Comparison of ENCODE assay signal across 13 cellular contexts in genomic region chrX:77742788-77743476, GRCh38. TPM values are rescaled to one million over a fixed set of nuclear protein-coding genes. Genes with fewer than 3 reads are reported as not detected.
DNase-seq lines count a peak whose midpoint lies in the region; ATAC-seq, FAIRE-seq and TF ChIP-seq lines count a peak whose summit lies in the region.
"Had no signal": no experiment of that assay in that cellular context is flagged by ENCODE, and none has a peak within 500 bp of the region (broad histone marks: within the 10 kb centered on the region; RNA-seq: fewer than 3 reads in every experiment).

No MANE protein-coding gene starts in this region.

- WGBS in esophagus muscularis mucosa: 52% methylated on average over 6 of the region's 7 CpGs

- H3K4me3 Mint-ChIP-seq in naive thymus-derived CD4-positive, alpha-beta T cell: peak overlapping the region in 3 of 10 donors; percentile 8 to 26 (median 22)
- H3K4me3 Mint-ChIP-seq: activated CD4-positive, alpha-beta T cell treated with anti-CD3 and anti-CD28 coated beads, Interleukin-2, amount 10 ng/mL, durations not matched to agents 24 days and 14 days had no signal

- peaks cover 0 to 5% (median 0%) of the 10 kb centered on the region in 5 donors for H3K36me3 Mint-ChIP-seq in naive thymus-derived CD4-positive, alpha-beta T cell

- TF ChIP-seq EP300 in esophagus muscularis mucosa (IDR thresholded peaks at IDR 0.05): no peak

- H3K27ac Mint-ChIP-seq in naive thymus-derived CD4-positive, alpha-beta T cell: peak overlapping the region in 8 of 9 donors; percentile 10 to 82 (median 59)
- H3K27ac Mint-ChIP-seq: activated CD4-positive, alpha-beta T cell treated with anti-CD3 and anti-CD28 coated beads, Interleukin-2, amount 10 ng/mL, durations not matched to agents 24 days and 14 days had no signal

- H3K9me3 Mint-ChIP-seq in naive thymus-derived CD4-positive, alpha-beta T cell: peaks cover 0 to 2% (median 0%) of the 10 kb centered on the region in 11 donors
- H3K9me3 Mint-ChIP-seq: activated CD4-positive, alpha-beta T cell treated with anti-CD3 and anti-CD28 coated beads, Interleukin-2, amount 10 ng/mL, durations not matched to agents 24 days and 14 days had no signal

- CTCF ChIA-PET in naive thymus-derived CD4-positive, alpha-beta T cell (lab: Charles Lee): no interaction called here

- peaks cover 0 to 42% (median 30%) of the 10 kb centered on the region in 4 donors for H3K4me1 ChIP-seq in esophagus muscularis mucosa
- H3K4me1 ChIP-seq in naive thymus-derived CD4-positive, alpha-beta T cell (ENCODE audit: control insufficient read depth in 2 of 2, insufficient read depth in 2 of 2, low read length in 2 of 2): peaks cover 0 to 13% of the 10 kb centered on the region in 2 donors
- H3K4me1 ChIP-seq in kidney (ENCODE audit: control insufficient read depth in 1 of 2, insufficient read depth in 1 of 2, low read depth in 1 of 2, low read length in 2 of 2): no peaks in the 10 kb centered on the region

- TF ChIP-seq POLR2A in esophagus muscularis mucosa (IDR thresholded peaks at IDR 0.05; ENCODE audit: low read depth): no peak

- no peak for ATAC-seq in naive thymus-derived CD4-positive, alpha-beta T cell
- ATAC-seq in GM19395 (IDR thresholded peaks at IDR 0.05; ENCODE audit: unreplicated experiment): no peak

- no peak overlapping the region for H3K9ac ChIP-seq in kidney (ENCODE audit: low read length in 2 of 2)

- H3K27me3 ChIP-seq in MG63 (no peaks in the 10 kb centered on the region), esophagus muscularis mucosa (no peaks in the 10 kb centered on the region)
- H3K27me3 ChIP-seq in naive thymus-derived CD4-positive, alpha-beta T cell (ENCODE audit: control insufficient read depth in 2 of 2, insufficient read depth in 2 of 2, low read length in 2 of 2): no peaks in the 10 kb centered on the region
- H3K27me3 ChIP-seq: tibial nerve had no signal

- FAIRE-seq in kidney (lab: Jason Lieb, UNC) (no peak), RCC 7860 (lab: Jason Lieb, UNC) (no peak)

- TF ChIP-seq CTCF in esophagus muscularis mucosa (IDR thresholded peaks at IDR 0.05) (no peak), kidney (IDR thresholded peaks at IDR 0.05; ENCODE audit: borderline replicate concordance, extremely low read depth, insufficient read depth) (no peak)

- H3K36me3 ChIP-seq in MG63 (no peaks in the 10 kb centered on the region), esophagus muscularis mucosa (no peaks in the 10 kb centered on the region), kidney (ENCODE audit: control insufficient read depth in 1 of 2, insufficient read depth in 2 of 2, low read length in 2 of 2) (no peaks in the 10 kb centered on the region)
- H3K36me3 ChIP-seq in naive thymus-derived CD4-positive, alpha-beta T cell (ENCODE audit: control insufficient read depth in 2 of 3, insufficient read depth in 3 of 3, low read length in 3 of 3): no peaks in the 10 kb centered on the region
- H3K36me3 ChIP-seq: tibial nerve had no signal

- no peaks in the 10 kb centered on the region for H3K27me3 Mint-ChIP-seq in naive thymus-derived CD4-positive, alpha-beta T cell
- H3K27me3 Mint-ChIP-seq: activated CD4-positive, alpha-beta T cell treated with anti-CD3 and anti-CD28 coated beads, Interleukin-2, amount 10 ng/mL, durations not matched to agents 24 days and 14 days had no signal

- H3K4me3 ChIP-seq in MG63: no peak overlapping the region
- H3K4me3 ChIP-seq in esophagus muscularis mucosa: no peak overlapping the region
- no peak overlapping the region for H3K4me3 ChIP-seq in naive thymus-derived CD4-positive, alpha-beta T cell (ENCODE audit: low read length)
- no peak overlapping the region for H3K4me3 ChIP-seq in kidney (ENCODE audit: low read length in 2 of 2)
- H3K4me3 ChIP-seq: tibial nerve had no signal

- intact Hi-C loops in esophagus muscularis mucosa (cut with DNase I) (no loop called here), kidney (cut with DNase I) (no loop called here)
- intact Hi-C loops in naive thymus-derived CD4-positive, alpha-beta T cell (cut with micrococcal nuclease): no loop called here

- no peaks in the 10 kb centered on the region for H3K9me3 ChIP-seq in MG63
- no peaks in the 10 kb centered on the region for H3K9me3 ChIP-seq in esophagus muscularis mucosa
- no peaks in the 10 kb centered on the region for H3K9me3 ChIP-seq in naive thymus-derived CD4-positive, alpha-beta T cell (ENCODE audit: control insufficient read depth in 2 of 3, low read length in 3 of 3)
- no peaks in the 10 kb centered on the region for H3K9me3 ChIP-seq in kidney (ENCODE audit: control insufficient read depth in 1 of 2, low read length in 2 of 2)
- H3K9me3 ChIP-seq: tibial nerve had no signal

- H3K27ac ChIP-seq in esophagus muscularis mucosa (replicated peaks in 1 of 4) (peak overlapping the region; percentile 14 to 53 (median 34)), kidney (ENCODE audit: low read depth in 2 of 2, low read length in 2 of 2) (no peak overlapping the region)
- no peak overlapping the region for H3K27ac ChIP-seq in naive thymus-derived CD4-positive, alpha-beta T cell (ENCODE audit: low read depth, low read length)

- H3K4me1 Mint-ChIP-seq in naive thymus-derived CD4-positive, alpha-beta T cell: peaks cover 16 to 74% (median 52%) of the 10 kb centered on the region in 7 donors

- DNase-seq in AG20443 (ENCODE audit: low spot score): peak; percentile 41
- peak; percentile 72 for DNase-seq in MG63
- DNase-seq in esophagus muscularis mucosa (ENCODE audit: extremely low spot score): no peak
- DNase-seq in naive thymus-derived CD4-positive, alpha-beta T cell: no peak
- DNase-seq in kidney: no peak
- DNase-seq in RCC 7860 (ENCODE audit: low spot score): no peak
- no peak for DNase-seq in RPMI8226
- DNase-seq: activated CD4-positive, alpha-beta T cell treated with anti-CD3 and anti-CD28 coated beads, Interleukin-2, amount 10 ng/mL, durations not matched to agents 24 days and 14 days; activated effector memory CD4-positive, alpha-beta T cell treated with anti-CD3 and anti-CD28 coated beads, Interleukin-2, amount 50 U/mL, for 16 hours; GDM1; mammary epithelial cell had no signal

- POLR2A ChIA-PET in naive thymus-derived CD4-positive, alpha-beta T cell (lab: Charles Lee): no interaction called here

RNA-seq across cellular contexts. Expression of gene ATRX, which starts 43.1 kb away (rescaled TPM):
- 17.1 and 44.3 TPM in 2 replicates for total RNA-seq in MG63 (2014; rRNA removed; shearing (Covaris generic); ENCODE audit: low replicate concordance)
- 100 to 1,000 TPM in 1 of 4 donors, 10 to 100 TPM in 3; 71.1 to 105 (median 95.8) TPM for total RNA-seq in esophagus muscularis mucosa
- total RNA-seq in naive thymus-derived CD4-positive, alpha-beta T cell: 100 to 1,000 TPM in 4 of 5 experiments, 10 to 100 TPM in 1; 90.1 to 126 (median 114) TPM
- polyA plus RNA-seq in naive thymus-derived CD4-positive, alpha-beta T cell: 10 to 100 TPM; 64.2 to 83.8 TPM
- total RNA-seq in kidney: 93.5 TPM
- 6.0 TPM for polyA plus RNA-seq in kidney (ENCODE audit: insufficient read depth, low read depth, low replicate concordance)

Comparison
In these comparisons a context has a peak if more than half of its experiments do, and no peak if none do; other contexts are left out.
1. DNase-seq: peak in AG20443 (single experiment) and MG63 (single experiment); none in esophagus muscularis mucosa (single experiment), naive thymus-derived CD4-positive, alpha-beta T cell (0 of 9), kidney (single experiment), RCC 7860 (single experiment) and RPMI8226 (single experiment).
2. H3K27ac ChIP-seq: peak in esophagus muscularis mucosa (4 of 4); none in naive thymus-derived CD4-positive, alpha-beta T cell (single experiment) and kidney (0 of 2).